In the genomic region with DNA sequence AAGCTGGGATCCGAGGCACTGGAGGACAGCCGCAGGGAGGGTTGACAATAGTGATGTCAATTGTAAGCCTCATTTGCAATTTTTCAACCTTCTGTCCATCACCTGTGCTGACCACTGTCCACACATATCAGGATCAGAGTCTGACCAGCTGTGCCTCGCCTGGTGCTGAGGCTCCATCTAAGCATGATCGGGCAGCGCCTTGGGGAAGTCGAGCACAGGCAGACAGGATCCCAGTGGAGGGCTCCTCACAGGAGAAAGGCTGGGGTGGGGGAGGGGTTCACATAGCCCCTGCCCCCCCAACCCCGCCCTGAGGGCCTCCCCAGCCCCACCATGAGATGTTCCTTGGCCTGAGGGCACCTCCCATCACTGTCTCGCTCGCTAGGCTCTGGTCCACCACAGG, we compare ENCODE assay signal across 25 cellular contexts.
"Had no signal": no experiment of that assay in that cellular context is flagged by ENCODE, and none has a peak within 500 bp of the region (broad histone marks: within the 10 kb centered on the region; RNA-seq: fewer than 3 reads in every experiment).

No MANE protein-coding gene starts in this region.

- H3K27me3 ChIP-seq: esophagus squamous epithelium, neutrophil, spleen, stomach, tibial nerve, upper lobe of right lung, uterus had no signal

- ATAC-seq: effector memory CD8-positive, alpha-beta T cell; left lobe of liver; mucosa of descending colon; natural killer cell treated with Interleukin-12 subunit alpha and Interleukin-12 subunit beta and Interleukin-15 and Interleukin-18, amount 100 ng/mL, for 72 hours; sciatic nerve; stimulated activated naive B cell treated with anti-CD40 and anti-IgM and Interleukin-4, amounts not matched to agents 10 μg/mL and 1 μg/mL and 100 μg/mL, for 72 hours; upper lobe of right lung had no signal

- H3K27ac ChIP-seq: esophagus squamous epithelium, neutrophil, parathyroid adenoma, spleen, stomach, thoracic aorta, tibial nerve, upper lobe of right lung, uterus had no signal

- H3K9ac ChIP-seq: parathyroid adenoma had no signal

- H3K36me3 ChIP-seq: neutrophil, uterus had no signal

- FAIRE-seq: endometrium, frontal cortex, keratinocyte had no signal

- H3K4me3 ChIP-seq: esophagus squamous epithelium, lung, mucosa of descending colon, spleen, stomach, thoracic aorta, tibial nerve, upper lobe of right lung, uterus had no signal

- H3K79me2 ChIP-seq: parathyroid adenoma had no signal

- H3K4me1 ChIP-seq: esophagus squamous epithelium, parathyroid adenoma, upper lobe of right lung, uterus had no signal

- DNase-seq: cortex of kidney; effector memory CD8-positive, alpha-beta T cell; erythroblast; esophagus squamous epithelium; head of caudate nucleus; mucosa of descending colon; naive B cell; spleen; stimulated activated CD4-positive, alpha-beta T cell treated with anti-CD3 and anti-CD28 coated beads, Interleukin-15, amount 100 ng/mL, for 24 hours; stimulated activated CD4-positive, alpha-beta T cell treated with anti-CD3 and anti-CD28 coated beads, Interleukin-2, amount 100 ng/mL, for 48 hours; stimulated activated naive B cell treated with anti-CD40 and anti-IgM and Interleukin-4, amounts not matched to agents 10 μg/mL and 1 μg/mL and 100 μg/mL, for 72 hours; stomach; upper lobe of right lung; uterus had no signal

- H2AFZ ChIP-seq: parathyroid adenoma had no signal

- H3K9me3 ChIP-seq: esophagus squamous epithelium, mucosa of descending colon, neutrophil, thoracic aorta, upper lobe of right lung, uterus had no signal
